Comparison of ENCODE assay signal across 13 cellular contexts in genomic region chr17:70521821-70522256, GRCh38.
DNase-seq lines count a peak whose midpoint lies in the region; ATAC-seq and TF ChIP-seq lines count a peak whose summit lies in the region.
"Had no signal": no experiment of that assay in that cellular context is flagged by ENCODE, and none has a peak within 500 bp of the region (broad histone marks: within the 10 kb centered on the region; RNA-seq: fewer than 3 reads in every experiment).

No MANE protein-coding gene starts in this region.

- DNase-seq in NCI-H774 (lab: John Stamatoyannopoulos, UW) (peak; percentile 45), fibroblast of mammary gland (ENCODE audit: low read depth) (peak; percentile 7), ovary (peak in 4 of 5 donors; percentile 11 to 42 (median 27)), NCI-H2227 (lab: John Stamatoyannopoulos, UW; ENCODE audit: unreplicated experiment) (no peak), immature natural killer cell (no peak)
- DNase-seq in activated CD8-positive, alpha-beta memory T cell treated with anti-CD3 and anti-CD28 coated beads, Interleukin-2, amount 10 ng/mL, durations not matched to agents 7 days and 5 days = no peak
- DNase-seq: activated CD8-positive, alpha-beta memory T cell treated with anti-CD3 and anti-CD28 coated beads, Interleukin-2, amount 50 U/mL, for 4 hours; naive thymus-derived CD8-positive, alpha-beta T cell; NCI-H1417 treated with DMSO at 0.1 percent for 48 hours; stimulated activated CD4-positive, alpha-beta T cell treated with anti-CD3 and anti-CD28 coated beads, Interleukin-15, amount 100 ng/mL, for 24 hours had no signal

- no peak overlapping the region for H3K4me3 Mint-ChIP-seq in immature natural killer cell
- H3K4me3 Mint-ChIP-seq in activated CD8-positive, alpha-beta memory T cell treated with anti-CD3 and anti-CD28 coated beads, Interleukin-2, amount 10 ng/mL, durations not matched to agents 7 days and 5 days = no peak overlapping the region

- H3K9me3 ChIP-seq in HEK293 (ENCODE audit: control insufficient read depth, insufficient read depth, low read depth, low read length) (no peaks in the 10 kb centered on the region), ovary (no peaks in the 10 kb centered on the region)
- H3K9me3 ChIP-seq: BLaER1 had no signal

- no peak for ATAC-seq in activated CD8-positive, alpha-beta memory T cell treated with anti-CD3 and anti-CD28 coated beads, Interleukin-2, amount 10 ng/mL, durations not matched to agents 7 days and 5 days
- no peak for ATAC-seq in GM19328 (IDR thresholded peaks at IDR 0.05; ENCODE audit: unreplicated experiment)
- ATAC-seq: naive thymus-derived CD8-positive, alpha-beta T cell had no signal

- peaks cover 6% of the 10 kb centered on the region; the same call in 1 of the 2 replicates for H3K4me1 ChIP-seq in HEK293 (ENCODE audit: control insufficient read depth, insufficient read depth, low read length)
- no peaks in the 10 kb centered on the region for H3K4me1 ChIP-seq in ovary (ENCODE audit: insufficient read depth)

- H3K27me3 ChIP-seq in ovary = no peaks in the 10 kb centered on the region
- H3K27me3 ChIP-seq: BLaER1 had no signal

- H3K27me3 Mint-ChIP-seq in immature natural killer cell (ENCODE audit: low read depth in 3 of 3) = peaks cover 0 to 4% (median 3%) of the 10 kb centered on the region in 3 donors
- H3K27me3 Mint-ChIP-seq in activated CD8-positive, alpha-beta memory T cell treated with anti-CD3 and anti-CD28 coated beads, Interleukin-2, amount 10 ng/mL, durations not matched to agents 7 days and 5 days = no peaks in the 10 kb centered on the region

- H3K36me3 ChIP-seq in HEK293 (ENCODE audit: control insufficient read depth in 2 of 2, insufficient read depth in 1 of 2, low read length in 2 of 2) = no peaks in the 10 kb centered on the region
- H3K36me3 ChIP-seq in ovary = no peaks in the 10 kb centered on the region
- H3K36me3 ChIP-seq: BLaER1 had no signal

- intact Hi-C loops in ovary (cut with DNase I) = no loop called here

- no peak for TF ChIP-seq EP300 in ovary (IDR thresholded peaks at IDR 0.05)

- no peak for TF ChIP-seq POLR2A in ovary (IDR thresholded peaks at IDR 0.05)

- TF ChIP-seq CTCF in HEK293 (tag by site-specific recombination; IDR thresholded peaks at IDR 0.05) = no peak
- no peak for TF ChIP-seq CTCF in fibroblast of mammary gland (conservative IDR thresholded peaks at IDR 0.05; ENCODE audit: control insufficient read depth, insufficient read depth, low read depth, low read length)
- TF ChIP-seq CTCF in ovary (IDR thresholded peaks at IDR 0.05) = no peak

- no peak overlapping the region for H3K4me3 ChIP-seq in HEK293 (ENCODE audit: low read depth, low read length)
- no peak overlapping the region for H3K4me3 ChIP-seq in fibroblast of mammary gland (ENCODE audit: control insufficient read depth, low read depth, low read length)
- no peak overlapping the region for H3K4me3 ChIP-seq in ovary
- H3K4me3 ChIP-seq: BLaER1 had no signal

- peaks cover 0 to 25% (median 5%) of the 10 kb centered on the region in 6 donors for H3K9me3 Mint-ChIP-seq in immature natural killer cell
- H3K9me3 Mint-ChIP-seq in activated CD8-positive, alpha-beta memory T cell treated with anti-CD3 and anti-CD28 coated beads, Interleukin-2, amount 10 ng/mL, durations not matched to agents 7 days and 5 days (ENCODE audit: low read depth) = peaks cover 5% of the 10 kb centered on the region

- POLR2A ChIA-PET in HEK293 (lab: Yijun Ruan, JAX) = no interaction called here

- 0 to 1% (median 0%) methylated on average over 3 of the region's 3 CpGs for WGBS in ovary, 3 donors

- H3K27ac ChIP-seq in HEK293 (ENCODE audit: extremely low read depth, low read depth, low read length) = no peak overlapping the region
- no peak overlapping the region for H3K27ac ChIP-seq in ovary
- H3K27ac ChIP-seq: BLaER1 had no signal

- H3K27ac Mint-ChIP-seq in immature natural killer cell = no peak overlapping the region
- H3K27ac Mint-ChIP-seq in activated CD8-positive, alpha-beta memory T cell treated with anti-CD3 and anti-CD28 coated beads, Interleukin-2, amount 10 ng/mL, durations not matched to agents 7 days and 5 days = no peak overlapping the region
- H3K27ac Mint-ChIP-seq: naive thymus-derived CD8-positive, alpha-beta T cell had no signal

- H3K4me1 Mint-ChIP-seq in immature natural killer cell = no peaks in the 10 kb centered on the region
- H3K4me1 Mint-ChIP-seq in activated CD8-positive, alpha-beta memory T cell treated with anti-CD3 and anti-CD28 coated beads, Interleukin-2, amount 10 ng/mL, durations not matched to agents 7 days and 5 days = no peaks in the 10 kb centered on the region
- H3K4me1 Mint-ChIP-seq: naive thymus-derived CD8-positive, alpha-beta T cell had no signal

- CTCF ChIA-PET in HEK293 (lab: Yijun Ruan, JAX) = interaction anchor here (0.7 to 0.8 kb wide), 2 partner anchors 30 to 100 kb away, joined by 3 read pairs; no protein-coding TSS in a partner anchor
- CTCF ChIA-PET in activated CD8-positive, alpha-beta memory T cell treated with anti-CD3 and anti-CD28 coated beads, Interleukin-2, amount 10 ng/mL, durations not matched to agents 7 days and 5 days (lab: Charles Lee) = no interaction called here

- no peaks in the 10 kb centered on the region for H3K36me3 Mint-ChIP-seq in immature natural killer cell
- H3K36me3 Mint-ChIP-seq in activated CD8-positive, alpha-beta memory T cell treated with anti-CD3 and anti-CD28 coated beads, Interleukin-2, amount 10 ng/mL, durations not matched to agents 7 days and 5 days = no peaks in the 10 kb centered on the region
- H3K36me3 Mint-ChIP-seq: naive thymus-derived CD8-positive, alpha-beta T cell had no signal

TF ChIP-seq in HEK293, 187 proteins besides CTCF, POLR2A, EP300 and RAD21 (continues in another document):
- TF ChIP-seq PRDM4 (tag by site-specific recombination; IDR thresholded peaks at IDR 0.05) (no peak), EGR2 (tag by site-specific recombination; IDR thresholded peaks at IDR 0.05; ENCODE audit: low read depth) (no peak), ZNF366 (tag by site-specific recombination; conservative IDR thresholded peaks at IDR 0.05) (no peak), ZSCAN23 (tag by site-specific recombination; IDR thresholded peaks at IDR 0.05) (no peak), ZSCAN16 (tag by site-specific recombination; IDR thresholded peaks at IDR 0.05) (no peak), REPIN1 (tag by site-specific recombination; IDR thresholded peaks at IDR 0.05; ENCODE audit: low read depth) (no peak), ZNF600 (tag by site-specific recombination; IDR thresholded peaks at IDR 0.05) (no peak), ZNF768 (tag by site-specific recombination; IDR thresholded peaks at IDR 0.05) (no peak), MZF1 (tag by site-specific recombination; IDR thresholded peaks at IDR 0.05; ENCODE audit: borderline replicate concordance) (peak; percentile 48; the same call in 1 of the 2 replicates), ZNF114 (tag by site-specific recombination; IDR thresholded peaks at IDR 0.05) (no peak), ZNF155 (tag by site-specific recombination; IDR thresholded peaks at IDR 0.05) (no peak), ZNF335 (tag by site-specific recombination; conservative IDR thresholded peaks at IDR 0.05) (peak; percentile 55), ZNF350 (tag by site-specific recombination; IDR thresholded peaks at IDR 0.05) (no peak), ZNF416 (tag by site-specific recombination; IDR thresholded peaks at IDR 0.05) (no peak), ZNF324 (tag by site-specific recombination; IDR thresholded peaks at IDR 0.05) (no peak), PRDM10 (tag by site-specific recombination; IDR thresholded peaks at IDR 0.05) (peak; percentile 60)

Comparison
In these comparisons a context has a peak if more than half of its experiments do, and no peak if none do; other contexts are left out.
1. DNase-seq: peak in NCI-H774 (single experiment), fibroblast of mammary gland (single experiment) and ovary (4 of 5); none in NCI-H2227 (single experiment), immature natural killer cell (0 of 3) and activated CD8-positive, alpha-beta memory T cell treated with anti-CD3 and anti-CD28 coated beads, Interleukin-2, amount 10 ng/mL, durations not matched to agents 7 days and 5 days (single experiment).